In genomic region chr20:44394520-44395182, GRCh38 we compare ENCODE assay signal across 1 cellular context.
A peak's percentile ranks its signal among the peaks of the same experiment; 100 is the strongest.
TF ChIP-seq lines count a peak whose summit lies in the region.

No MANE protein-coding gene starts in this region.

TF ChIP-seq in HepG2, 621 proteins besides CTCF, POLR2A, EP300 and RAD21 (continued from another document and continues in another):
- TF ChIP-seq, protein P1, sequence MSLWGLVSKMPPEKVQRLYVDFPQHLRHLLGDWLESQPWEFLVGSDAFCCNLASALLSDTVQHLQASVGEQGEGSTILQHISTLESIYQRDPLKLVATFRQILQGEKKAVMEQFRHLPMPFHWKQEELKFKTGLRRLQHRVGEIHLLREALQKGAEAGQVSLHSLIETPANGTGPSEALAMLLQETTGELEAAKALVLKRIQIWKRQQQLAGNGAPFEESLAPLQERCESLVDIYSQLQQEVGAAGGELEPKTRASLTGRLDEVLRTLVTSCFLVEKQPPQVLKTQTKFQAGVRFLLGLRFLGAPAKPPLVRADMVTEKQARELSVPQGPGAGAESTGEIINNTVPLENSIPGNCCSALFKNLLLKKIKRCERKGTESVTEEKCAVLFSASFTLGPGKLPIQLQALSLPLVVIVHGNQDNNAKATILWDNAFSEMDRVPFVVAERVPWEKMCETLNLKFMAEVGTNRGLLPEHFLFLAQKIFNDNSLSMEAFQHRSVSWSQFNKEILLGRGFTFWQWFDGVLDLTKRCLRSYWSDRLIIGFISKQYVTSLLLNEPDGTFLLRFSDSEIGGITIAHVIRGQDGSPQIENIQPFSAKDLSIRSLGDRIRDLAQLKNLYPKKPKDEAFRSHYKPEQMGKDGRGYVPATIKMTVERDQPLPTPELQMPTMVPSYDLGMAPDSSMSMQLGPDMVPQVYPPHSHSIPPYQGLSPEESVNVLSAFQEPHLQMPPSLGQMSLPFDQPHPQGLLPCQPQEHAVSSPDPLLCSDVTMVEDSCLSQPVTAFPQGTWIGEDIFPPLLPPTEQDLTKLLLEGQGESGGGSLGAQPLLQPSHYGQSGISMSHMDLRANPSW (CRISPR knock-in tag; IDR thresholded peaks at IDR 0.05; ENCODE audit: borderline replicate concordance), result peak; percentile 99
- TF ChIP-seq, protein P2, sequence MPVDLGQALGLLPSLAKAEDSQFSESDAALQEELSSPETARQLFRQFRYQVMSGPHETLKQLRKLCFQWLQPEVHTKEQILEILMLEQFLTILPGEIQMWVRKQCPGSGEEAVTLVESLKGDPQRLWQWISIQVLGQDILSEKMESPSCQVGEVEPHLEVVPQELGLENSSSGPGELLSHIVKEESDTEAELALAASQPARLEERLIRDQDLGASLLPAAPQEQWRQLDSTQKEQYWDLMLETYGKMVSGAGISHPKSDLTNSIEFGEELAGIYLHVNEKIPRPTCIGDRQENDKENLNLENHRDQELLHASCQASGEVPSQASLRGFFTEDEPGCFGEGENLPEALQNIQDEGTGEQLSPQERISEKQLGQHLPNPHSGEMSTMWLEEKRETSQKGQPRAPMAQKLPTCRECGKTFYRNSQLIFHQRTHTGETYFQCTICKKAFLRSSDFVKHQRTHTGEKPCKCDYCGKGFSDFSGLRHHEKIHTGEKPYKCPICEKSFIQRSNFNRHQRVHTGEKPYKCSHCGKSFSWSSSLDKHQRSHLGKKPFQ (CRISPR knock-in tag; IDR thresholded peaks at IDR 0.05; ENCODE audit: insufficient replicate concordance), result peak; percentile 91
- no peak for TF ChIP-seq ZFP36 (IDR thresholded peaks at IDR 0.05; ENCODE audit: borderline replicate concordance, low read depth, low read length, partially characterized antibody)
- peak; percentile 92 for TF ChIP-seq ETV5 (CRISPR knock-in tag; IDR thresholded peaks at IDR 0.05; ENCODE audit: borderline replicate concordance)
- TF ChIP-seq, protein P3, sequence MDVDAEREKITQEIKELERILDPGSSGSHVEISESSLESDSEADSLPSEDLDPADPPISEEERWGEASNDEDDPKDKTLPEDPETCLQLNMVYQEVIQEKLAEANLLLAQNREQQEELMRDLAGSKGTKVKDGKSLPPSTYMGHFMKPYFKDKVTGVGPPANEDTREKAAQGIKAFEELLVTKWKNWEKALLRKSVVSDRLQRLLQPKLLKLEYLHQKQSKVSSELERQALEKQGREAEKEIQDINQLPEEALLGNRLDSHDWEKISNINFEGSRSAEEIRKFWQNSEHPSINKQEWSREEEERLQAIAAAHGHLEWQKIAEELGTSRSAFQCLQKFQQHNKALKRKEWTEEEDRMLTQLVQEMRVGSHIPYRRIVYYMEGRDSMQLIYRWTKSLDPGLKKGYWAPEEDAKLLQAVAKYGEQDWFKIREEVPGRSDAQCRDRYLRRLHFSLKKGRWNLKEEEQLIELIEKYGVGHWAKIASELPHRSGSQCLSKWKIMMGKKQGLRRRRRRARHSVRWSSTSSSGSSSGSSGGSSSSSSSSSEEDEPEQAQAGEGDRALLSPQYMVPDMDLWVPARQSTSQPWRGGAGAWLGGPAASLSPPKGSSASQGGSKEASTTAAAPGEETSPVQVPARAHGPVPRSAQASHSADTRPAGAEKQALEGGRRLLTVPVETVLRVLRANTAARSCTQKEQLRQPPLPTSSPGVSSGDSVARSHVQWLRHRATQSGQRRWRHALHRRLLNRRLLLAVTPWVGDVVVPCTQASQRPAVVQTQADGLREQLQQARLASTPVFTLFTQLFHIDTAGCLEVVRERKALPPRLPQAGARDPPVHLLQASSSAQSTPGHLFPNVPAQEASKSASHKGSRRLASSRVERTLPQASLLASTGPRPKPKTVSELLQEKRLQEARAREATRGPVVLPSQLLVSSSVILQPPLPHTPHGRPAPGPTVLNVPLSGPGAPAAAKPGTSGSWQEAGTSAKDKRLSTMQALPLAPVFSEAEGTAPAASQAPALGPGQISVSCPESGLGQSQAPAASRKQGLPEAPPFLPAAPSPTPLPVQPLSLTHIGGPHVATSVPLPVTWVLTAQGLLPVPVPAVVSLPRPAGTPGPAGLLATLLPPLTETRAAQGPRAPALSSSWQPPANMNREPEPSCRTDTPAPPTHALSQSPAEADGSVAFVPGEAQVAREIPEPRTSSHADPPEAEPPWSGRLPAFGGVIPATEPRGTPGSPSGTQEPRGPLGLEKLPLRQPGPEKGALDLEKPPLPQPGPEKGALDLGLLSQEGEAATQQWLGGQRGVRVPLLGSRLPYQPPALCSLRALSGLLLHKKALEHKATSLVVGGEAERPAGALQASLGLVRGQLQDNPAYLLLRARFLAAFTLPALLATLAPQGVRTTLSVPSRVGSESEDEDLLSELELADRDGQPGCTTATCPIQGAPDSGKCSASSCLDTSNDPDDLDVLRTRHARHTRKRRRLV (CRISPR knock-in tag; IDR thresholded peaks at IDR 0.05), result peak; percentile 97
- peak; percentile 91 for TF ChIP-seq KLF9 (CRISPR knock-in tag; IDR thresholded peaks at IDR 0.05; ENCODE audit: low read depth)
- no peak for TF ChIP-seq PLRG1 (conservative IDR thresholded peaks at IDR 0.05)
- no peak for TF ChIP-seq ZNF10 (CRISPR knock-in tag; IDR thresholded peaks at IDR 0.05; ENCODE audit: borderline replicate concordance, low read depth)
- TF ChIP-seq ZNF816 (CRISPR knock-in tag; IDR thresholded peaks at IDR 0.05; ENCODE audit: borderline replicate concordance), result peak; percentile 98; the same call in 1 of the 2 replicates
- TF ChIP-seq ZNF253 (CRISPR knock-in tag; IDR thresholded peaks at IDR 0.05; ENCODE audit: borderline replicate concordance), result no peak
- TF ChIP-seq, protein P4, sequence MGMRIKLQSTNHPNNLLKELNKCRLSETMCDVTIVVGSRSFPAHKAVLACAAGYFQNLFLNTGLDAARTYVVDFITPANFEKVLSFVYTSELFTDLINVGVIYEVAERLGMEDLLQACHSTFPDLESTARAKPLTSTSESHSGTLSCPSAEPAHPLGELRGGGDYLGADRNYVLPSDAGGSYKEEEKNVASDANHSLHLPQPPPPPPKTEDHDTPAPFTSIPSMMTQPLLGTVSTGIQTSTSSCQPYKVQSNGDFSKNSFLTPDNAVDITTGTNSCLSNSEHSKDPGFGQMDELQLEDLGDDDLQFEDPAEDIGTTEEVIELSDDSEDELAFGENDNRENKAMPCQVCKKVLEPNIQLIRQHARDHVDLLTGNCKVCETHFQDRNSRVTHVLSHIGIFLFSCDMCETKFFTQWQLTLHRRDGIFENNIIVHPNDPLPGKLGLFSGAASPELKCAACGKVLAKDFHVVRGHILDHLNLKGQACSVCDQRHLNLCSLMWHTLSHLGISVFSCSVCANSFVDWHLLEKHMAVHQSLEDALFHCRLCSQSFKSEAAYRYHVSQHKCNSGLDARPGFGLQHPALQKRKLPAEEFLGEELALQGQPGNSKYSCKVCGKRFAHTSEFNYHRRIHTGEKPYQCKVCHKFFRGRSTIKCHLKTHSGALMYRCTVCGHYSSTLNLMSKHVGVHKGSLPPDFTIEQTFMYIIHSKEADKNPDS (CRISPR knock-in tag; IDR thresholded peaks at IDR 0.05), result peak; percentile 98
- TF ChIP-seq ZMAT3 (CRISPR knock-in tag; conservative IDR thresholded peaks at IDR 0.05), result peak; percentile 98
- TF ChIP-seq THAP8 (CRISPR knock-in tag; IDR thresholded peaks at IDR 0.05; ENCODE audit: borderline replicate concordance), result peak; percentile 89; the same call in 1 of the 2 replicates
- TF ChIP-seq ZMYM2 (CRISPR knock-in tag; IDR thresholded peaks at IDR 0.05), result peak; percentile 89
- no peak; the same call in 1 of the 2 replicates for TF ChIP-seq ZNF24 (IDR thresholded peaks at IDR 0.05)
- peak; percentile 70 for TF ChIP-seq NFE2L2 (IDR thresholded peaks at IDR 0.05; ENCODE audit: low read length)
- TF ChIP-seq, protein P5, sequence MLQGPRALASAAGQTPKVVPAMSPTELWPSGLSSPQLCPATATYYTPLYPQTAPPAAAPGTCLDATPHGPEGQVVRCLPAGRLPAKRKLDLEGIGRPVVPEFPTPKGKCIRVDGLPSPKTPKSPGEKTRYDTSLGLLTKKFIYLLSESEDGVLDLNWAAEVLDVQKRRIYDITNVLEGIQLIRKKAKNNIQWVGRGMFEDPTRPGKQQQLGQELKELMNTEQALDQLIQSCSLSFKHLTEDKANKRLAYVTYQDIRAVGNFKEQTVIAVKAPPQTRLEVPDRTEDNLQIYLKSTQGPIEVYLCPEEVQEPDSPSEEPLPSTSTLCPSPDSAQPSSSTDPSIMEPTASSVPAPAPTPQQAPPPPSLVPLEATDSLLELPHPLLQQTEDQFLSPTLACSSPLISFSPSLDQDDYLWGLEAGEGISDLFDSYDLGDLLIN (CRISPR knock-in tag; IDR thresholded peaks at IDR 0.05; ENCODE audit: borderline replicate concordance), result peak; percentile 62; the same call in 1 of the 2 replicates
- TF ChIP-seq, protein P6, sequence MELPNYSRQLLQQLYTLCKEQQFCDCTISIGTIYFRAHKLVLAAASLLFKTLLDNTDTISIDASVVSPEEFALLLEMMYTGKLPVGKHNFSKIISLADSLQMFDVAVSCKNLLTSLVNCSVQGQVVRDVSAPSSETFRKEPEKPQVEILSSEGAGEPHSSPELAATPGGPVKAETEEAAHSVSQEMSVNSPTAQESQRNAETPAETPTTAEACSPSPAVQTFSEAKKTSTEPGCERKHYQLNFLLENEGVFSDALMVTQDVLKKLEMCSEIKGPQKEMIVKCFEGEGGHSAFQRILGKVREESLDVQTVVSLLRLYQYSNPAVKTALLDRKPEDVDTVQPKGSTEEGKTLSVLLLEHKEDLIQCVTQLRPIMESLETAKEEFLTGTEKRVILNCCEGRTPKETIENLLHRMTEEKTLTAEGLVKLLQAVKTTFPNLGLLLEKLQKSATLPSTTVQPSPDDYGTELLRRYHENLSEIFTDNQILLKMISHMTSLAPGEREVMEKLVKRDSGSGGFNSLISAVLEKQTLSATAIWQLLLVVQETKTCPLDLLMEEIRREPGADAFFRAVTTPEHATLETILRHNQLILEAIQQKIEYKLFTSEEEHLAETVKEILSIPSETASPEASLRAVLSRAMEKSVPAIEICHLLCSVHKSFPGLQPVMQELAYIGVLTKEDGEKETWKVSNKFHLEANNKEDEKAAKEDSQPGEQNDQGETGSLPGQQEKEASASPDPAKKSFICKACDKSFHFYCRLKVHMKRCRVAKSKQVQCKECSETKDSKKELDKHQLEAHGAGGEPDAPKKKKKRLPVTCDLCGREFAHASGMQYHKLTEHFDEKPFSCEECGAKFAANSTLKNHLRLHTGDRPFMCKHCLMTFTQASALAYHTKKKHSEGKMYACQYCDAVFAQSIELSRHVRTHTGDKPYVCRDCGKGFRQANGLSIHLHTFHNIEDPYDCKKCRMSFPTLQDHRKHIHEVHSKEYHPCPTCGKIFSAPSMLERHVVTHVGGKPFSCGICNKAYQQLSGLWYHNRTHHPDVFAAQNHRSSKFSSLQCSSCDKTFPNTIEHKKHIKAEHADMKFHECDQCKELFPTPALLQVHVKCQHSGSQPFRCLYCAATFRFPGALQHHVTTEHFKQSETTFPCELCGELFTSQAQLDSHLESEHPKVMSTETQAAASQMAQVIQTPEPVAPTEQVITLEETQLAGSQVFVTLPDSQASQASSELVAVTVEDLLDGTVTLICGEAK (IDR thresholded peaks at IDR 0.05), result no peak
- TF ChIP-seq, protein P6 (CRISPR knock-in tag; IDR thresholded peaks at IDR 0.05), result peak; percentile 90
- peak; percentile 99 for TF ChIP-seq RARA (CRISPR knock-in tag; IDR thresholded peaks at IDR 0.05)
- peak; percentile 43; the same call in 1 of the 2 replicates for TF ChIP-seq ZNF737 (CRISPR knock-in tag; IDR thresholded peaks at IDR 0.05; ENCODE audit: borderline replicate concordance)
- peak; percentile 48 for TF ChIP-seq ZNF274 (CRISPR knock-in tag; IDR thresholded peaks at IDR 0.05)
- TF ChIP-seq BCL6 (CRISPR knock-in tag; IDR thresholded peaks at IDR 0.05), result peak; percentile 98
- peak; percentile 79; the same call in 1 of the 2 replicates for TF ChIP-seq ONECUT2 (CRISPR knock-in tag; IDR thresholded peaks at IDR 0.05)
- TF ChIP-seq SRSF4 (IDR thresholded peaks at IDR 0.05; ENCODE audit: low read depth, low read length, poor library complexity, severe bottlenecking), result no peak
- peak; percentile 80; the same call in 1 of the 2 replicates for TF ChIP-seq TMF1 (CRISPR knock-in tag; IDR thresholded peaks at IDR 0.05; ENCODE audit: low read depth)
- TF ChIP-seq ZNF570 (CRISPR knock-in tag; IDR thresholded peaks at IDR 0.05; ENCODE audit: borderline replicate concordance), result 0 out of 2 replicates have a peak, but pooled peaks have one; percentile 90
- TF ChIP-seq RBAK (CRISPR knock-in tag; IDR thresholded peaks at IDR 0.05), result peak; percentile 93
- TF ChIP-seq HNRNPL (IDR thresholded peaks at IDR 0.05; ENCODE audit: low read depth, low read length), result peak; percentile 97
- TF ChIP-seq SIN3A (IDR thresholded peaks at IDR 0.05; ENCODE audit: borderline replicate concordance, low read depth, low read length), result peak; percentile 90
- peak; percentile 56; the same call in 1 of the 2 replicates for TF ChIP-seq HOXA9 (CRISPR knock-in tag; IDR thresholded peaks at IDR 0.05; ENCODE audit: borderline replicate concordance)
- TF ChIP-seq ZNF263 (CRISPR knock-in tag; IDR thresholded peaks at IDR 0.05), result peak; percentile 85
